In genomic region chr1:7348073-7348472, GRCh38 we compare ENCODE assay signal across 23 cellular contexts.
"Had no signal": no experiment of that assay in that cellular context is flagged by ENCODE, and none has a peak within 500 bp of the region (broad histone marks: within the 10 kb centered on the region; RNA-seq: fewer than 3 reads in every experiment).

No MANE protein-coding gene starts in this region.

- ATAC-seq: K562 had no signal

- H3K36me3 Mint-ChIP-seq: IgD-negative memory B cell had no signal

- H3K9me3 ChIP-seq: SJSA1 had no signal

- H3K27me3 Mint-ChIP-seq: IgD-negative memory B cell had no signal

- H3K4me3 Mint-ChIP-seq: IgD-negative memory B cell had no signal

- H3K36me3 ChIP-seq: SJSA1 had no signal

- H3K27me3 ChIP-seq: SJSA1 had no signal

- H3K4me3 ChIP-seq: K562, SJSA1, SK-N-MC had no signal

- H3K4me2 ChIP-seq: KMS-11 had no signal

- DNase-seq: Kasumi-1, MM.1S, NCI-H1092 treated with DMSO at 0.1 percent for 48 hours, NCI-H1436, NCI-H187, NCI-H2029, NCI-H2081 treated with DMSO at 0.1 percent for 48 hours, NCI-H2171, NCI-H226, NCI-H446, NCI-H510A, NCI-H524 treated with DMSO at 0.1 percent for 48 hours, NCI-H69, NCI-H774, Right ventricle myocardium superior, RPMI8226, SIG-M5 had no signal

- H3K27ac ChIP-seq: HL-60, KMS-11, SJSA1, SK-N-MC had no signal

- H3K9ac ChIP-seq: KMS-11 had no signal
